Comparison of ENCODE assay signal across 8 cellular contexts in genomic region chr20:38152175-38153010, GRCh38. TPM values are rescaled to one million over a fixed set of nuclear protein-coding genes. Genes with fewer than 3 reads are reported as not detected.
A peak's percentile ranks its signal among the peaks of the same experiment; 100 is the strongest.
DNase-seq lines count a peak whose midpoint lies in the region; TF ChIP-seq lines count a peak whose summit lies in the region.

No MANE protein-coding gene starts in this region.

- H2BK15ac ChIP-seq in H9 (ENCODE audit: low read depth, low read length) = no peak overlapping the region
- H2BK15ac ChIP-seq in mesendoderm (replicated peaks; ENCODE audit: low read depth) = no peak overlapping the region

- H3K9me3 Mint-ChIP-seq in H9 = no peaks in the 10 kb centered on the region

- peaks cover 3% of the 10 kb centered on the region for H3K23me2 ChIP-seq in H9 (ENCODE audit: insufficient read length, low read depth, low read length, poor library complexity, severe bottlenecking)

- H2AFZ ChIP-seq in H9 (ENCODE audit: low read length) = no peak overlapping the region

- no peak overlapping the region for H2AK5ac ChIP-seq in H9 (ENCODE audit: insufficient read length, low read length)
- no peak overlapping the region for H2AK5ac ChIP-seq in mesendoderm (ENCODE audit: low read length)

- H4K8ac ChIP-seq in H9 (replicated peaks; ENCODE audit: insufficient read length, low read depth, low read length) (no peak overlapping the region), mesendoderm (ENCODE audit: low read depth, low read length) (no peak overlapping the region)

- no peak overlapping the region for H4K5ac ChIP-seq in H9 (ENCODE audit: insufficient read length, low read depth, low read length)
- H4K5ac ChIP-seq in mesendoderm (ENCODE audit: low read length) = no peak overlapping the region

- H3K4me1 ChIP-seq in H9 (ENCODE audit: insufficient read depth, low read length) (no peaks in the 10 kb centered on the region), Peyer's patch (peaks cover 3 to 38% (median 12%) of the 10 kb centered on the region in 4 donors), colonic mucosa (peaks cover 12% of the 10 kb centered on the region), mesendoderm (ENCODE audit: control insufficient read depth, low read depth, low read length) (no peaks in the 10 kb centered on the region)

- H2BK120ac ChIP-seq in H9 (ENCODE audit: low read depth, low read length, poor library complexity, severe bottlenecking) (no peak overlapping the region), mesendoderm (ENCODE audit: low read depth, low read length) (no peak overlapping the region)

- no CpG with 5 or more reads among the region's 23 CpGs for WGBS in H9 (ENCODE audit: extremely low coverage, insufficient read length, low lambda C conversion rate)
- WGBS in mesendoderm (ENCODE audit: extremely low coverage, insufficient coverage, low lambda C conversion rate) = no CpG with 5 or more reads among the region's 23 CpGs

- H3K79me1 ChIP-seq in H9 (ENCODE audit: insufficient read depth, low read depth, low read length, poor library complexity, severe bottlenecking) = no peaks in the 10 kb centered on the region
- no peaks in the 10 kb centered on the region for H3K79me1 ChIP-seq in mesendoderm (ENCODE audit: low read length)

- H4K91ac ChIP-seq in H9 (ENCODE audit: insufficient read length, low read depth, low read length) = no peak overlapping the region

- no peak overlapping the region for H3T11ph ChIP-seq in H9 (ENCODE audit: low read length)

- H2BK12ac ChIP-seq in H9 (ENCODE audit: insufficient read length, low read depth, low read length) = no peak overlapping the region

- H3K27me3 ChIP-seq in H9 (ENCODE audit: insufficient read depth, low read length) (no peaks in the 10 kb centered on the region), Peyer's patch (no peaks in the 10 kb centered on the region), colonic mucosa (no peaks in the 10 kb centered on the region), mesendoderm (ENCODE audit: insufficient read depth, low read length, poor library complexity) (no peaks in the 10 kb centered on the region)

- no peaks in the 10 kb centered on the region for H4K20me1 ChIP-seq in H9 (ENCODE audit: control insufficient read depth, insufficient read depth, insufficient read length)

- H3K4me2 ChIP-seq in H9 (ENCODE audit: insufficient read depth, insufficient read length, low read length) = no peak overlapping the region
- no peak overlapping the region for H3K4me2 ChIP-seq in mesendoderm (ENCODE audit: low read length)

- no peak for TF ChIP-seq POLR2A in Peyer's patch (IDR thresholded peaks at IDR 0.05)

- H3K27ac ChIP-seq in H9 (ENCODE audit: insufficient read length, low read depth, low read length) = no peak overlapping the region
- peak overlapping the region; percentile 57 to 95 (median 74) for H3K27ac ChIP-seq in Peyer's patch
- H3K27ac ChIP-seq in colonic mucosa = peak overlapping the region; percentile 75
- no peak overlapping the region for H3K27ac ChIP-seq in mesendoderm (ENCODE audit: low read depth, low read length)

- TF ChIP-seq CTCF in H9 (conservative IDR thresholded peaks at IDR 0.05) = no peak
- TF ChIP-seq CTCF in Peyer's patch (IDR thresholded peaks at IDR 0.05) = no peak
- TF ChIP-seq CTCF in colonic mucosa (IDR thresholded peaks at IDR 0.05) = no peak

- H2BK5ac ChIP-seq in H9 (ENCODE audit: insufficient read length, low read length) = no peak overlapping the region
- no peak overlapping the region for H2BK5ac ChIP-seq in mesendoderm (ENCODE audit: low read length)

- H3K14ac ChIP-seq in H9 (ENCODE audit: insufficient read depth, low read length) = peak overlapping the region; percentile 69; the same call in 1 of the 2 replicates

- no peak overlapping the region for H3K18ac ChIP-seq in H9 (ENCODE audit: insufficient read length, low read depth, low read length)
- no peak overlapping the region for H3K18ac ChIP-seq in mesendoderm (ENCODE audit: low read length)

- H3K9ac ChIP-seq in H9 (ENCODE audit: extremely low read depth, insufficient read length, low read length) (no peak overlapping the region), colonic mucosa (ENCODE audit: low read depth in 2 of 2, low read length in 2 of 2) (peak overlapping the region; percentile 16 to 30), mesendoderm (ENCODE audit: low read length) (no peak overlapping the region)

- no peaks in the 10 kb centered on the region; a peak in 1 of 7 replicates for H3K36me3 Mint-ChIP-seq in H9 (ENCODE audit: insufficient read depth in 1 of 3, low read depth in 3 of 3)

- H3K56ac ChIP-seq in H9 (ENCODE audit: insufficient read length, low read depth, low read length) (no peak overlapping the region), mesendoderm (ENCODE audit: low read length) (no peak overlapping the region)

- peaks cover 1% of the 10 kb centered on the region for H3K27me3 Mint-ChIP-seq in H9 (ENCODE audit: low read depth)

- intact Hi-C loops in colonic mucosa (cut with DNase I) = no loop called here

- no peak overlapping the region for H3K4me3 Mint-ChIP-seq in H9

- H3K4ac ChIP-seq in H9 (ENCODE audit: low read depth, low read length) = no peak overlapping the region
- no peak overlapping the region for H3K4ac ChIP-seq in mesendoderm (ENCODE audit: low read depth, low read length)

- H3K9me3 ChIP-seq in H9 (ENCODE audit: control insufficient read depth, low read depth, low read length) (no peaks in the 10 kb centered on the region), Peyer's patch (no peaks in the 10 kb centered on the region), colonic mucosa (no peaks in the 10 kb centered on the region)

- no peak overlapping the region for H2BK20ac ChIP-seq in H9 (ENCODE audit: low read depth, low read length, poor library complexity, severe bottlenecking)

- H3K4me3 ChIP-seq in Peyer's patch (peak overlapping the region in 3 of 4 donors; percentile 9 to 35 (median 9)), colonic mucosa (no peak overlapping the region), mesendoderm (ENCODE audit: low read length) (no peak overlapping the region)

- DNase-seq in EL (peak; percentile 75), H9 (no peak), Peyer's patch (peak; percentile 66 to 91 (median 81)), colonic mucosa (peak; percentile 82), mesenteric fat pad (ENCODE audit: low spot score) (peak; percentile 96), ureter (ENCODE audit: low spot score) (peak; percentile 92), mesendoderm (no peak), NCI-H2081 (lab: John Stamatoyannopoulos, UW) (no peak)

- H3K4me1 Mint-ChIP-seq in H9 = peaks cover 3 to 14% of the 10 kb centered on the region in 2 experiments

- H3K23ac ChIP-seq in H9 (ENCODE audit: insufficient read length, low read depth, low read length) = no peak overlapping the region
- H3K23ac ChIP-seq in mesendoderm (ENCODE audit: low read length) = no peak overlapping the region

- H3K36me3 ChIP-seq in Peyer's patch (peaks cover 0 to 37% (median 0%) of the 10 kb centered on the region in 3 donors), colonic mucosa (no peaks in the 10 kb centered on the region), mesendoderm (ENCODE audit: control insufficient read depth, insufficient read depth, low read length) (no peaks in the 10 kb centered on the region)

- no peaks in the 10 kb centered on the region for H3K79me2 ChIP-seq in H9 (ENCODE audit: insufficient read depth, low read length)
- H3K79me2 ChIP-seq in mesendoderm (ENCODE audit: control insufficient read depth, insufficient read depth, low read length) = no peaks in the 10 kb centered on the region

- H3K27ac Mint-ChIP-seq in H9 = peak overlapping the region in 1 of 3 experiments; percentile 76; a peak in 2 of 7 replicates

RNA-seq across cellular contexts. Expression of gene TGM2, which starts 12.7 kb away (rescaled TPM):
- 1.1 and 1.4 TPM in 2 replicates for total RNA-seq in H9 (2021)
- total RNA-seq in Peyer's patch = 100 to 1,000 TPM in 3 of 4 donors, 10 to 100 TPM in 1; 31.4 to 216 (median 145) TPM
- total RNA-seq in colonic mucosa = 10 to 100 TPM; 14.5 to 32.8 TPM
- 131 TPM for total RNA-seq in mesenteric fat pad
- total RNA-seq in ureter = 143 TPM
- 0.56 TPM for polyA plus RNA-seq in mesendoderm (2013, experiment 1 of 2)
- polyA plus RNA-seq in mesendoderm (2013, experiment 2 of 2) = 0.56 TPM

Comparison
In these comparisons a context has a peak if more than half of its experiments do, and no peak if none do; other contexts are left out.
1. DNase-seq: peak in EL (single experiment), Peyer's patch (3 of 3), colonic mucosa (single experiment), mesenteric fat pad (single experiment) and ureter (single experiment); none in H9 (single experiment), mesendoderm (single experiment) and NCI-H2081 (0 of 2).
2. H3K27ac ChIP-seq: peak in Peyer's patch (4 of 4) and colonic mucosa (single experiment); none in H9 (single experiment) and mesendoderm (single experiment).
3. H3K9ac ChIP-seq: peak in colonic mucosa (2 of 2); none in H9 (single experiment) and mesendoderm (single experiment).
4. H3K4me3 ChIP-seq: peak in Peyer's patch (3 of 4); none in colonic mucosa (single experiment) and mesendoderm (single experiment).